Comparison of ENCODE assay signal across 22 cellular contexts in genomic region chr2:101026253-101026701, GRCh38. TPM values are rescaled to one million over a fixed set of nuclear protein-coding genes. Genes with fewer than 3 reads are reported as not detected.
A peak's percentile ranks its signal among the peaks of the same experiment; 100 is the strongest.
DNase-seq lines count a peak whose midpoint lies in the region; ATAC-seq and TF ChIP-seq lines count a peak whose summit lies in the region.
"Had no signal": no experiment of that assay in that cellular context is flagged by ENCODE, and none has a peak within 500 bp of the region (broad histone marks: within the 10 kb centered on the region; RNA-seq: fewer than 3 reads in every experiment).

No MANE protein-coding gene starts in this region.

- no peak overlapping the region for H3K4me3 Mint-ChIP-seq in neural progenitor cell
- H3K4me3 Mint-ChIP-seq: activated naive CD8-positive, alpha-beta T cell treated with anti-CD3 and anti-CD28 coated beads, Interleukin-2, amount 10 ng/mL, durations not matched to agents 7 days and 5 days; CD14-positive monocyte; central memory CD8-positive, alpha-beta T cell had no signal

- no peaks in the 10 kb centered on the region for H3K9me3 ChIP-seq in iPS-20b (ENCODE audit: insufficient read depth, low read depth, low read length)
- no peaks in the 10 kb centered on the region for H3K9me3 ChIP-seq in neural progenitor cell (ENCODE audit: low read depth)
- H3K9me3 ChIP-seq in ascending aorta = no peaks in the 10 kb centered on the region
- H3K9me3 ChIP-seq: left lung, psoas muscle had no signal

- ATAC-seq in HG03439 (IDR thresholded peaks at IDR 0.05; ENCODE audit: unreplicated experiment) (no peak), HG03095 (IDR thresholded peaks at IDR 0.05; ENCODE audit: unreplicated experiment) (no peak)
- ATAC-seq: left lung, psoas muscle had no signal

- H3K36me3 ChIP-seq in iPS-20b (ENCODE audit: insufficient read depth, low read depth, low read length) = peaks cover 41% of the 10 kb centered on the region
- no peaks in the 10 kb centered on the region for H3K36me3 ChIP-seq in neural progenitor cell
- H3K36me3 ChIP-seq in ascending aorta = peaks cover 9 to 55% of the 10 kb centered on the region in 2 donors

- intact Hi-C loops in ascending aorta (cut with DNase I) = no loop called here

- peak overlapping the region; percentile 72 for H3K27ac Mint-ChIP-seq in neural progenitor cell
- H3K27ac Mint-ChIP-seq: activated naive CD8-positive, alpha-beta T cell treated with anti-CD3 and anti-CD28 coated beads, Interleukin-2, amount 10 ng/mL, durations not matched to agents 7 days and 5 days had no signal

- H3K36me3 Mint-ChIP-seq in neural progenitor cell = peaks cover 24% of the 10 kb centered on the region

- H3K4me3 ChIP-seq in LNCaP clone FGC (ENCODE audit: low read depth, low read length) = no peak overlapping the region
- no peak overlapping the region for H3K4me3 ChIP-seq in iPS-20b (ENCODE audit: low read length)
- H3K4me3 ChIP-seq in neural progenitor cell = no peak overlapping the region
- H3K4me3 ChIP-seq in ascending aorta = no peak overlapping the region
- H3K4me3 ChIP-seq: left lung, psoas muscle had no signal

- no peaks in the 10 kb centered on the region for H3K27me3 ChIP-seq in iPS-20b (ENCODE audit: insufficient read depth, low read length)
- H3K27me3 ChIP-seq in neural progenitor cell = no peaks in the 10 kb centered on the region
- H3K27me3 ChIP-seq in ascending aorta = no peaks in the 10 kb centered on the region
- H3K27me3 ChIP-seq: left lung had no signal

- H4K20me1 ChIP-seq in neural progenitor cell (ENCODE audit: low read depth) = no peaks in the 10 kb centered on the region

- peak; percentile 47 for DNase-seq in ELF-1 (ENCODE audit: low read depth, low spot score)
- DNase-seq in LNCaP clone FGC (ENCODE audit: low read depth) = peak; percentile 63
- DNase-seq in neural progenitor cell (ENCODE audit: low spot score) = peak; percentile 14
- no peak for DNase-seq in stimulated activated CD4-positive, alpha-beta T cell treated with anti-CD3 and anti-CD28 coated beads, Interleukin-4, amount 100 ng/mL, for 4 hours
- no peak for DNase-seq in ascending aorta (ENCODE audit: low spot score in 2 of 2)
- DNase-seq: activated CD4-positive, alpha-beta T cell treated with anti-CD3 and anti-CD28 coated beads, Interleukin-2, amount 50 U/mL, for 48 hours; activated CD4-positive, CD25-positive, alpha-beta regulatory T cell; activated effector memory CD4-positive, alpha-beta T cell treated with Interleukin-2 at 50 U/mL for 16 hours; activated naive CD8-positive, alpha-beta T cell treated with anti-CD3 and anti-CD28 coated beads, Interleukin-2, amount 10 ng/mL, durations not matched to agents 7 days and 5 days; KG1; left lung; NCI-H146; NCI-H510A treated with DMSO at 0.1 percent for 48 hours; NK-92 treated with Interleukin-12 subunit alpha and Interleukin-12 subunit beta, amount 100 ng/mL, for 24 hours; psoas muscle; SHP77 treated with DMSO at 0.1 percent for 48 hours; T-helper 9 cell had no signal

- peak overlapping the region; percentile 22 for H2AFZ ChIP-seq in neural progenitor cell (replicated peaks)

- peaks cover 9% of the 10 kb centered on the region for H3F3A ChIP-seq in neural progenitor cell (ENCODE audit: low read depth)

- H3K27me3 Mint-ChIP-seq in neural progenitor cell (ENCODE audit: insufficient read depth, low read depth) = peaks cover 2% of the 10 kb centered on the region
- H3K27me3 Mint-ChIP-seq: activated naive CD8-positive, alpha-beta T cell treated with anti-CD3 and anti-CD28 coated beads, Interleukin-2, amount 10 ng/mL, durations not matched to agents 7 days and 5 days; central memory CD8-positive, alpha-beta T cell had no signal

- no peak overlapping the region for H3K27ac ChIP-seq in iPS-20b (ENCODE audit: low read length)
- H3K27ac ChIP-seq in neural progenitor cell = peak overlapping the region; percentile 70
- H3K27ac ChIP-seq in ascending aorta = no peak overlapping the region
- H3K27ac ChIP-seq: left lung, psoas muscle had no signal

- H3K9ac ChIP-seq in iPS-20b (ENCODE audit: low read depth, low read length) (peak overlapping the region; percentile 32), neural progenitor cell (no peak overlapping the region)

- no peak for TF ChIP-seq CTCF in LNCaP clone FGC (IDR thresholded peaks at IDR 0.05; ENCODE audit: control insufficient read depth, extremely low read depth, insufficient read depth)
- no peak for TF ChIP-seq CTCF in neural progenitor cell (IDR thresholded peaks at IDR 0.05)
- no peak for TF ChIP-seq CTCF in ascending aorta (IDR thresholded peaks at IDR 0.05)

- H3K4me1 ChIP-seq in iPS-20b (ENCODE audit: insufficient read depth, low read length) (peaks cover 8% of the 10 kb centered on the region; the same call in 1 of the 2 replicates), neural progenitor cell (peaks cover 17% of the 10 kb centered on the region), ascending aorta (no peaks in the 10 kb centered on the region)
- H3K4me1 ChIP-seq: psoas muscle had no signal

- H3K4me1 Mint-ChIP-seq in neural progenitor cell = peaks cover 8% of the 10 kb centered on the region
- H3K4me1 Mint-ChIP-seq: activated naive CD8-positive, alpha-beta T cell treated with anti-CD3 and anti-CD28 coated beads, Interleukin-2, amount 10 ng/mL, durations not matched to agents 7 days and 5 days; central memory CD8-positive, alpha-beta T cell had no signal

- H3K9me3 Mint-ChIP-seq in neural progenitor cell = peaks cover 2% of the 10 kb centered on the region
- H3K9me3 Mint-ChIP-seq: activated naive CD8-positive, alpha-beta T cell treated with anti-CD3 and anti-CD28 coated beads, Interleukin-2, amount 10 ng/mL, durations not matched to agents 7 days and 5 days; CD14-positive monocyte; central memory CD8-positive, alpha-beta T cell had no signal

- no peaks in the 10 kb centered on the region for H3K79me2 ChIP-seq in neural progenitor cell (ENCODE audit: low read depth)

- H3K4me2 ChIP-seq in neural progenitor cell = no peak overlapping the region

RNA-seq across cellular contexts. Expression of gene RPL31, which starts 24.2 kb away (rescaled TPM):
- total RNA-seq in neural progenitor cell (ENCODE audit: low replicate concordance) = 2,151 and 2,596 TPM in 2 replicates
- 479 TPM for total RNA-seq in ascending aorta

Comparison
In these comparisons a context has a peak if more than half of its experiments do, and no peak if none do; other contexts are left out.
1. DNase-seq: peak in ELF-1 (single experiment), LNCaP clone FGC (single experiment) and neural progenitor cell (single experiment); none in stimulated activated CD4-positive, alpha-beta T cell treated with anti-CD3 and anti-CD28 coated beads, Interleukin-4, amount 100 ng/mL, for 4 hours (0 of 2) and ascending aorta (0 of 2).